Comparison of ENCODE assay signal across 8 cellular contexts in the genomic region with DNA sequence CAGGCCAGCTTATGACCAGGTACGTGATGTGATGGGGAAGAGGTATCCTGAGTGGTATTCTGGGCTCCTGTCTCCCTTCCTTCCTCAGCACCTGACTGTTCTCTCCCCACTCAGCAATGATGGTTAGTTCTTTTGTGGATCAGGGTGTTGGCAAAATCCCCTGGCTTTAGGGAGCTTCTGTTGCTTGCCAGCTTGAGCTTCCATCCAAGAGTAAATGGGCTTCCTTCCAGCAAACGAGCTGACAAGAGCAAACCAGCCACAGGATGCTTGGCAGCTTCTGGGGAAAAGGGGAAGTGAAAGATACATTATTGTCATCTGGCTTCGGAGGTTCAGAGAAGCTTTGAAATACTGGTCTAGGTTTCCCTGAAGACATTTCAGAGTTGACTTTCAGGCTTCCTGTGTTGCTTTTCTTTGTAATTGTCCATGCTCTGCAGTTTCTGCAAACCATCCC. TPM values are rescaled to one million over a fixed set of nuclear protein-coding genes. Genes with fewer than 3 reads are reported as not detected.
DNase-seq lines count a peak whose midpoint lies in the region; ATAC-seq and TF ChIP-seq lines count a peak whose summit lies in the region.

No MANE protein-coding gene starts in this region.

- WGBS in suprapubic skin = 7% methylated on average over 3 of the region's 3 CpGs

- H3K36me3 ChIP-seq in adipocyte (ENCODE audit: control insufficient read depth, insufficient read depth, low read length, severe bottlenecking) (peaks cover 17% of the 10 kb centered on the region), suprapubic skin (no peaks in the 10 kb centered on the region)

- DNase-seq in activated T-cell treated with anti-CD3 and anti-CD28 coated beads for 24 hours (ENCODE audit: low read depth) (peak; percentile 14), NCI-H1105 treated with DMSO at 0.1 percent for 48 hours (lab: John Stamatoyannopoulos, UW) (peak; percentile 31), adipocyte (ENCODE audit: low read depth) (peak; percentile 55), hypothalamus (lab: John Stamatoyannopoulos, UW) (peak in 30 of 51 donors; percentile 4 to 58 (median 27)), suprapubic skin (ENCODE audit: low spot score in 2 of 2) (peak in 1 of 2 donors; percentile 74), HPDE6-E6E7 (ENCODE audit: extremely low spot score) (no peak)
- DNase-seq in activated T-cell treated with anti-CD3 and anti-CD28 coated beads, Interleukin-2, amount 50 U/mL, for 1 hour = no peak

- H3K27me3 ChIP-seq in adipocyte (replicated peaks; ENCODE audit: control insufficient read depth, insufficient read depth, low read length) (no peaks in the 10 kb centered on the region), suprapubic skin (no peaks in the 10 kb centered on the region)

- peak overlapping the region; percentile 48 for H3K27ac ChIP-seq in suprapubic skin

- peak; percentile 34 for ATAC-seq in HG02588 (IDR thresholded peaks at IDR 0.05; ENCODE audit: unreplicated experiment)

- H3K4me3 ChIP-seq in adipocyte (ENCODE audit: low read length) (peak overlapping the region; percentile 88), suprapubic skin (no peak overlapping the region)

- no peaks in the 10 kb centered on the region for H3K9me3 ChIP-seq in adipocyte (ENCODE audit: control insufficient read depth, low read length)
- H3K9me3 ChIP-seq in suprapubic skin = no peaks in the 10 kb centered on the region

- no peak for TF ChIP-seq EP300 in suprapubic skin (IDR thresholded peaks at IDR 0.05)

- H3K9ac ChIP-seq in adipocyte (ENCODE audit: low read length) = peak overlapping the region; percentile 59

- H3K4me1 ChIP-seq in adipocyte (ENCODE audit: control insufficient read depth, insufficient read depth, low read length) = peaks cover 63% of the 10 kb centered on the region
- H3K4me1 ChIP-seq in suprapubic skin = peaks cover 80% of the 10 kb centered on the region

- TF ChIP-seq CTCF in suprapubic skin (IDR thresholded peaks at IDR 0.05) = no peak

- TF ChIP-seq POLR2A in suprapubic skin (IDR thresholded peaks at IDR 0.05) = no peak

RNA-seq across cellular contexts. Expression of gene DUSP5, which starts 5.2 kb away (rescaled TPM):
- total RNA-seq in suprapubic skin = 10 to 100 TPM in 3 of 4 donors, 1 to 10 TPM in 1; 9.3 to 60.8 (median 31.0) TPM

Comparison
In these comparisons a context has a peak if more than half of its experiments do, and no peak if none do; other contexts are left out.
1. DNase-seq: peak in activated T-cell treated with anti-CD3 and anti-CD28 coated beads for 24 hours (single experiment), NCI-H1105 treated with DMSO at 0.1 percent for 48 hours (single experiment), adipocyte (single experiment) and hypothalamus (30 of 51); none in activated T-cell treated with anti-CD3 and anti-CD28 coated beads, Interleukin-2, amount 50 U/mL, for 1 hour (single experiment) and HPDE6-E6E7 (single experiment).